ENCODE assay signal across 1 cellular context in the genomic region with DNA sequence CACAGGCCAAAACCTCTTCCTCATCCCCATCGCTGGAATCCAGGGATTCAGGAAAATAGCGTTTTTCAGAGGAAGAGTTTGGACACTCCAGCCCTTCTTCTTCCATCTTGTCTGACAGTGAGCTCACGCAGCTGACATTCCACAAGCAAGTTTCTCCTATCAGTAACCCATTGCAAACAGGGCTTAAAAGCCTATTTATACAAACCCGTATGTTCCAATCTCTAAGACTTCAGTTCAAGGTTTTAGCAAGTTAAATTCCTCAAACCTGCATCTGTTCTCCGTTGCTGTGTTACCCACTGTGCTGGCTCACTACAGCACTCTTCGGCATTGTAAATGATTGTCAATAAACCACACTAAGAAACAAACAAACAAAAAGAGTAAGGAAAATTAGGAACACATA.
TF ChIP-seq lines count a peak whose summit lies in the region.

No MANE protein-coding gene starts in this region.

TF ChIP-seq in neural cell, 6 proteins besides CTCF, POLR2A, EP300 and RAD21 (continued from another document):
- TF ChIP-seq, protein P1, sequence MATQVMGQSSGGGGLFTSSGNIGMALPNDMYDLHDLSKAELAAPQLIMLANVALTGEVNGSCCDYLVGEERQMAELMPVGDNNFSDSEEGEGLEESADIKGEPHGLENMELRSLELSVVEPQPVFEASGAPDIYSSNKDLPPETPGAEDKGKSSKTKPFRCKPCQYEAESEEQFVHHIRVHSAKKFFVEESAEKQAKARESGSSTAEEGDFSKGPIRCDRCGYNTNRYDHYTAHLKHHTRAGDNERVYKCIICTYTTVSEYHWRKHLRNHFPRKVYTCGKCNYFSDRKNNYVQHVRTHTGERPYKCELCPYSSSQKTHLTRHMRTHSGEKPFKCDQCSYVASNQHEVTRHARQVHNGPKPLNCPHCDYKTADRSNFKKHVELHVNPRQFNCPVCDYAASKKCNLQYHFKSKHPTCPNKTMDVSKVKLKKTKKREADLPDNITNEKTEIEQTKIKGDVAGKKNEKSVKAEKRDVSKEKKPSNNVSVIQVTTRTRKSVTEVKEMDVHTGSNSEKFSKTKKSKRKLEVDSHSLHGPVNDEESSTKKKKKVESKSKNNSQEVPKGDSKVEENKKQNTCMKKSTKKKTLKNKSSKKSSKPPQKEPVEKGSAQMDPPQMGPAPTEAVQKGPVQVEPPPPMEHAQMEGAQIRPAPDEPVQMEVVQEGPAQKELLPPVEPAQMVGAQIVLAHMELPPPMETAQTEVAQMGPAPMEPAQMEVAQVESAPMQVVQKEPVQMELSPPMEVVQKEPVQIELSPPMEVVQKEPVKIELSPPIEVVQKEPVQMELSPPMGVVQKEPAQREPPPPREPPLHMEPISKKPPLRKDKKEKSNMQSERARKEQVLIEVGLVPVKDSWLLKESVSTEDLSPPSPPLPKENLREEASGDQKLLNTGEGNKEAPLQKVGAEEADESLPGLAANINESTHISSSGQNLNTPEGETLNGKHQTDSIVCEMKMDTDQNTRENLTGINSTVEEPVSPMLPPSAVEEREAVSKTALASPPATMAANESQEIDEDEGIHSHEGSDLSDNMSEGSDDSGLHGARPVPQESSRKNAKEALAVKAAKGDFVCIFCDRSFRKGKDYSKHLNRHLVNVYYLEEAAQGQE (IDR thresholded peaks at IDR 0.05; ENCODE audit: borderline replicate concordance): no peak
- TF ChIP-seq MXI1 (conservative IDR thresholded peaks at IDR 0.05; ENCODE audit: poor library complexity, severe bottlenecking) (no peak), TAF1 (IDR thresholded peaks at IDR 0.05; ENCODE audit: low read depth) (no peak)
TF ChIP-seq in neural cell: peak in this region for 0.
